ENCODE assay signal across 18 cellular contexts in the genomic region with DNA sequence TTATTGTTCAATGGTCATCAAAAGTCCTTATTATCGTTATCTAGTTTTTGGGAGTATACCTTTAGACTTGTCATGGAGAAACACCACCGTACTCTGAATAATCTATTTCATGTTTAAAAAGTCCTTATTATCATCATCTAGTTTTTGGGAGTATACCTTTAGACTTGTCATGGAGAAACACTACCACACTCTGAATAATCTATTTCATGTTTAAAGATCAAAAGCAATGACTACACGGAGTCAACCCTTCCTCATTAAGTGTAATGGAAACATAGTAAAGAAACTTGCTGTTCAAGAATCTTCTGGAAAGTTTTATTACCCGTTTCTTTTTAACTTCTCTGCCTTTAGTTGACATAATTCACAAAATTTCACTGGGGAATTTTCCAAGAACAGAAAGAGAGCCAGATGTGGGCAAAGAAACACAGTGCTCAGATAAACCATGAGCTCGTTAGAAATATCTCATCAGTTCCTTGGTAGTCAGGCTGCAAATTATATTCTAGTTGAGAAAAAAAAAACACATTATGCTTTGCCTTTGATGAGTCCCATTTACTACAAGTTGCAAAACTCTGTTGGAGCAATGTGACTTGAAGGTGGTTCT.
A peak's percentile ranks its signal among the peaks of the same experiment; 100 is the strongest.
DNase-seq lines count a peak whose midpoint lies in the region; ATAC-seq and TF ChIP-seq lines count a peak whose summit lies in the region.
"Had no signal": no experiment of that assay in that cellular context is flagged by ENCODE, and none has a peak within 500 bp of the region (broad histone marks: within the 10 kb centered on the region; RNA-seq: fewer than 3 reads in every experiment).

No MANE protein-coding gene starts in this region.

- peak overlapping the region; percentile 11 for H3K4me3 Mint-ChIP-seq in activated CD4-positive, alpha-beta T cell treated with anti-CD3 and anti-CD28 coated beads for 36 hours
- peak overlapping the region in 6 of 8 donors; percentile 59 to 86 (median 70) for H3K4me3 Mint-ChIP-seq in CD4-positive, alpha-beta memory T cell
- H3K4me3 Mint-ChIP-seq in nephron progenitor cell = no peak overlapping the region

- TF ChIP-seq CTCF in coronary artery (IDR thresholded peaks at IDR 0.05) (no peak), nephron progenitor cell (IDR thresholded peaks at IDR 0.05) (no peak)

- H3K36me3 ChIP-seq in CD4-positive, alpha-beta memory T cell (ENCODE audit: insufficient read depth, low read length) = no peaks in the 10 kb centered on the region

- no peaks in the 10 kb centered on the region for H3K9me3 Mint-ChIP-seq in activated CD4-positive, alpha-beta T cell treated with anti-CD3 and anti-CD28 coated beads for 36 hours (ENCODE audit: low read depth)
- no peaks in the 10 kb centered on the region for H3K9me3 Mint-ChIP-seq in CD4-positive, alpha-beta memory T cell
- H3K9me3 Mint-ChIP-seq in nephron progenitor cell = peaks cover 4% of the 10 kb centered on the region

- no peaks in the 10 kb centered on the region for H3K27me3 Mint-ChIP-seq in activated CD4-positive, alpha-beta T cell treated with anti-CD3 and anti-CD28 coated beads for 36 hours
- H3K27me3 Mint-ChIP-seq in CD4-positive, alpha-beta memory T cell = no peaks in the 10 kb centered on the region
- H3K27me3 Mint-ChIP-seq in nephron progenitor cell (ENCODE audit: low read depth, poor library complexity) = no peaks in the 10 kb centered on the region

- H3K27me3 ChIP-seq in CD4-positive, alpha-beta memory T cell (ENCODE audit: insufficient read depth, low read length) = no peaks in the 10 kb centered on the region

- peak; percentile 31 for ATAC-seq in activated CD4-positive, alpha-beta T cell treated with anti-CD3 and anti-CD28 coated beads for 36 hours
- no peak for ATAC-seq in HG02678 (IDR thresholded peaks at IDR 0.05; ENCODE audit: unreplicated experiment)
- ATAC-seq: A549 had no signal

- DNase-seq in activated CD4-positive, alpha-beta T cell treated with anti-CD3 and anti-CD28 coated beads for 36 hours = no peak
- DNase-seq in activated CD4-positive, alpha-beta T cell treated with anti-CD3 and anti-CD28 coated beads, Interleukin-2, amount 50 U/mL, for 48 hours = no peak
- no peak for DNase-seq in CD4-positive, alpha-beta memory T cell
- no peak for DNase-seq in coronary artery (ENCODE audit: low spot score)
- no peak for DNase-seq in nephron progenitor cell
- no peak for DNase-seq in superior temporal gyrus (ENCODE audit: extremely low spot score)
- no peak for DNase-seq in epidermal melanocyte (ENCODE audit: insufficient read length, low spot score)
- DNase-seq: Calu3, cerebellar nuclear complex, kidney glomerular epithelial cell, NCI-H1105, NCI-H2171, T1000 had no signal

- intact Hi-C loops in activated CD4-positive, alpha-beta T cell treated with anti-CD3 and anti-CD28 coated beads for 36 hours (cut with DNase I, micrococcal nuclease) = no loop called here
- intact Hi-C loops in CD4-positive, alpha-beta memory T cell (cut with micrococcal nuclease) = no loop called here

- H3K4me1 Mint-ChIP-seq in activated CD4-positive, alpha-beta T cell treated with anti-CD3 and anti-CD28 coated beads for 36 hours = peaks cover 58% of the 10 kb centered on the region
- H3K4me1 Mint-ChIP-seq in CD4-positive, alpha-beta memory T cell = peaks cover 37 to 88% (median 69%) of the 10 kb centered on the region in 4 donors
- peaks cover 69% of the 10 kb centered on the region for H3K4me1 Mint-ChIP-seq in nephron progenitor cell

- H3K36me3 Mint-ChIP-seq in activated CD4-positive, alpha-beta T cell treated with anti-CD3 and anti-CD28 coated beads for 36 hours (ENCODE audit: low read depth) = peaks cover 27% of the 10 kb centered on the region
- peaks cover 39 to 50% of the 10 kb centered on the region in 2 donors for H3K36me3 Mint-ChIP-seq in CD4-positive, alpha-beta memory T cell
- H3K36me3 Mint-ChIP-seq in nephron progenitor cell (ENCODE audit: low read depth) = peaks cover 76% of the 10 kb centered on the region

- H3K4me1 ChIP-seq in CD4-positive, alpha-beta memory T cell (ENCODE audit: insufficient read depth, low read length) = peaks cover 36% of the 10 kb centered on the region
- H3K4me1 ChIP-seq: A549, parathyroid adenoma had no signal

- no peak overlapping the region for H3K4me3 ChIP-seq in CD4-positive, alpha-beta memory T cell (ENCODE audit: low read length in 2 of 2)
- peak overlapping the region; percentile 38 for H3K4me3 ChIP-seq in coronary artery
- H3K4me3 ChIP-seq: A549 had no signal

- H3K27ac Mint-ChIP-seq in activated CD4-positive, alpha-beta T cell treated with anti-CD3 and anti-CD28 coated beads for 36 hours = peak overlapping the region; percentile 80
- peak overlapping the region; percentile 76 to 90 (median 84) for H3K27ac Mint-ChIP-seq in CD4-positive, alpha-beta memory T cell
- peak overlapping the region; percentile 72 for H3K27ac Mint-ChIP-seq in nephron progenitor cell

- POLR2A ChIA-PET in activated CD4-positive, alpha-beta T cell treated with anti-CD3 and anti-CD28 coated beads for 36 hours (lab: Charles Lee) = no interaction called here
- POLR2A ChIA-PET in CD4-positive, alpha-beta memory T cell (lab: Charles Lee; ENCODE audit: partially characterized antibody) = no interaction called here

- H3K9me3 ChIP-seq in CD4-positive, alpha-beta memory T cell (ENCODE audit: control insufficient read depth in 1 of 2, low read length in 2 of 2) = no peaks in the 10 kb centered on the region
- H3K9me3 ChIP-seq: A549 had no signal

- peak overlapping the region; percentile 13 for H3K27ac ChIP-seq in CD4-positive, alpha-beta memory T cell (ENCODE audit: low read depth, low read length)
- H3K27ac ChIP-seq in coronary artery = peak overlapping the region; percentile 60 to 85
- H3K27ac ChIP-seq: A549, epithelial cell of prostate, parathyroid adenoma, RWPE1 had no signal

- CTCF ChIA-PET in activated CD4-positive, alpha-beta T cell treated with anti-CD3 and anti-CD28 coated beads for 36 hours (lab: Charles Lee) = interaction anchor here (1.3 to 1.6 kb wide), 2 partner anchors 21 to 22 kb away, joined by 4 to 6 read pairs; no protein-coding TSS in a partner anchor
- CTCF ChIA-PET in CD4-positive, alpha-beta memory T cell (lab: Charles Lee; ENCODE audit: partially characterized antibody) = interaction anchor here (1.9 kb wide), 1 partner anchor 21 kb away, joined by 7 read pairs; no protein-coding TSS in a partner anchor
